In genomic region chr10:47186941-47187340, GRCh38 we compare ENCODE assay signal across 17 cellular contexts.
DNase-seq lines count a peak whose midpoint lies in the region; ATAC-seq and TF ChIP-seq lines count a peak whose summit lies in the region.
"Had no signal": no experiment of that assay in that cellular context is flagged by ENCODE, and none has a peak within 500 bp of the region (broad histone marks: within the 10 kb centered on the region; RNA-seq: fewer than 3 reads in every experiment).

No MANE protein-coding gene starts in this region.

- no peaks in the 10 kb centered on the region for H3K9me3 ChIP-seq in endodermal cell (ENCODE audit: control insufficient read depth, low read length)
- no peaks in the 10 kb centered on the region for H3K9me3 ChIP-seq in esophagus muscularis mucosa
- no peaks in the 10 kb centered on the region for H3K9me3 ChIP-seq in upper lobe of right lung
- H3K9me3 ChIP-seq: BE2C, BLaER1, Caco-2 had no signal

- H3K4me1 ChIP-seq in endodermal cell (ENCODE audit: control insufficient read depth, insufficient read depth, low read length) (no peaks in the 10 kb centered on the region), esophagus muscularis mucosa (peaks cover 0 to 19% (median 15%) of the 10 kb centered on the region in 4 donors), upper lobe of right lung (no peaks in the 10 kb centered on the region)
- H3K4me1 ChIP-seq: BE2C, BLaER1, Caco-2 had no signal

- TF ChIP-seq POLR2A in esophagus muscularis mucosa (IDR thresholded peaks at IDR 0.05; ENCODE audit: low read depth): no peak

- 95 to 98% methylated on average over 7 of the region's 7 CpGs for WGBS in endodermal cell (ENCODE audit: insufficient coverage in 1 of 2, insufficient read length in 1 of 2), 2 experiments
- 95% methylated on average over 7 of the region's 7 CpGs for WGBS in esophagus muscularis mucosa

- H3K36me3 ChIP-seq in endodermal cell (ENCODE audit: control insufficient read depth, insufficient read depth, low read length): no peaks in the 10 kb centered on the region
- H3K36me3 ChIP-seq in esophagus muscularis mucosa: no peaks in the 10 kb centered on the region
- H3K36me3 ChIP-seq in upper lobe of right lung: no peaks in the 10 kb centered on the region
- H3K36me3 ChIP-seq: BE2C, BLaER1 had no signal

- no peaks in the 10 kb centered on the region for H3K27me3 ChIP-seq in endodermal cell (ENCODE audit: control insufficient read depth, insufficient read depth, low read length, poor library complexity, severe bottlenecking)
- H3K27me3 ChIP-seq in esophagus muscularis mucosa: no peaks in the 10 kb centered on the region
- H3K27me3 ChIP-seq in upper lobe of right lung: no peaks in the 10 kb centered on the region
- H3K27me3 ChIP-seq: BE2C, BLaER1 had no signal

- H3K27ac ChIP-seq in endodermal cell (ENCODE audit: low read depth, low read length) (no peak overlapping the region), esophagus muscularis mucosa (replicated peaks in 1 of 4) (no peak overlapping the region), upper lobe of right lung (no peak overlapping the region)
- H3K27ac ChIP-seq: BLaER1 had no signal

- no peak overlapping the region for H3K27ac Mint-ChIP-seq in endodermal cell
- H3K27ac Mint-ChIP-seq: CD14-positive monocyte; CD4-positive, CD25-positive, alpha-beta regulatory T cell; CD8-positive, alpha-beta T cell had no signal

- H3K4me3 ChIP-seq in endodermal cell (ENCODE audit: low read length) (no peak overlapping the region), esophagus muscularis mucosa (no peak overlapping the region), upper lobe of right lung (no peak overlapping the region)
- H3K4me3 ChIP-seq: BLaER1 had no signal

- TF ChIP-seq EP300 in esophagus muscularis mucosa (IDR thresholded peaks at IDR 0.05): no peak

- H3K27me3 Mint-ChIP-seq in endodermal cell (ENCODE audit: insufficient read depth): peaks cover 2% of the 10 kb centered on the region
- H3K27me3 Mint-ChIP-seq: CD4-positive, CD25-positive, alpha-beta regulatory T cell had no signal

- no peak overlapping the region for H3K9ac ChIP-seq in endodermal cell (ENCODE audit: extremely low read depth, low read length, poor library complexity, severe bottlenecking)
- H3K9ac ChIP-seq: BLaER1 had no signal

- H3K9me3 Mint-ChIP-seq in endodermal cell: no peaks in the 10 kb centered on the region
- H3K9me3 Mint-ChIP-seq: CD8-positive, alpha-beta T cell had no signal

- H3K4me1 Mint-ChIP-seq in endodermal cell: no peaks in the 10 kb centered on the region

- intact Hi-C loops in esophagus muscularis mucosa (cut with DNase I): no loop called here
- intact Hi-C loops in upper lobe of right lung (cut with DNase I): no loop called here

- TF ChIP-seq CTCF in endodermal cell (conservative IDR thresholded peaks at IDR 0.05) (no peak), esophagus muscularis mucosa (IDR thresholded peaks at IDR 0.05) (no peak), upper lobe of right lung (IDR thresholded peaks at IDR 0.05) (no peak)

- ATAC-seq in upper lobe of right lung: no peak
- no peak for ATAC-seq in GM18868 (IDR thresholded peaks at IDR 0.05; ENCODE audit: unreplicated experiment)
- ATAC-seq in GM19324 (IDR thresholded peaks at IDR 0.05; ENCODE audit: low FRiP score, unreplicated experiment): no peak
- ATAC-seq: CD8-positive, alpha-beta T cell had no signal

- H3K4me3 Mint-ChIP-seq in endodermal cell: no peak overlapping the region
- H3K4me3 Mint-ChIP-seq: CD14-positive monocyte; CD4-positive, CD25-positive, alpha-beta regulatory T cell; CD8-positive, alpha-beta T cell had no signal

- peak; percentile 23 for DNase-seq in endodermal cell
- peak; percentile 81 for DNase-seq in esophagus muscularis mucosa (ENCODE audit: extremely low spot score)
- peak; percentile 28 for DNase-seq in upper lobe of right lung
- DNase-seq: 8988T; ACHN; BE2C; C1 segment of cervical spinal cord; Caco-2; Calu3; CD4-positive, CD25-positive, alpha-beta regulatory T cell; DMS79 treated with DMSO at 0.1 percent for 48 hours; GF-D8 had no signal

- H3K36me3 Mint-ChIP-seq in endodermal cell (ENCODE audit: low read depth): no peaks in the 10 kb centered on the region
- H3K36me3 Mint-ChIP-seq: CD14-positive monocyte; CD4-positive, CD25-positive, alpha-beta regulatory T cell; CD8-positive, alpha-beta T cell had no signal

Comparison
In these comparisons a context has a peak if more than half of its experiments do, and no peak if none do; other contexts are left out.
1. DNase-seq: peak in every context shown above with its lines; median percentile 81 in esophagus muscularis mucosa; 28 in upper lobe of right lung; 23 in endodermal cell.